Comparison of ENCODE assay signal across 1 cellular context in genomic region chr21:33290441-33290840, GRCh38.
TF ChIP-seq lines count a peak whose summit lies in the region.

No MANE protein-coding gene starts in this region.

TF ChIP-seq in H1, 55 proteins besides CTCF, POLR2A, EP300 and RAD21 (continued from another document):
- TF ChIP-seq EGR1 (IDR thresholded peaks at IDR 0.05; ENCODE audit: borderline replicate concordance, low read depth, low read length) (no peak), SRF (IDR thresholded peaks at IDR 0.05; ENCODE audit: low read depth, low read length) (no peak), KDM5A (IDR thresholded peaks at IDR 0.05; ENCODE audit: low read length) (no peak), ATF2 (IDR thresholded peaks at IDR 0.05; ENCODE audit: low read length) (no peak), TBP (IDR thresholded peaks at IDR 0.05; ENCODE audit: low read depth, low read length) (no peak), GABPA (IDR thresholded peaks at IDR 0.05; ENCODE audit: borderline replicate concordance, insufficient read depth, low read length) (no peak), ASH2L (IDR thresholded peaks at IDR 0.05; ENCODE audit: low read length) (no peak), NANOG (IDR thresholded peaks at IDR 0.05; ENCODE audit: insufficient read depth, low read depth, low read length, poor library complexity, severe bottlenecking) (no peak)
TF ChIP-seq in H1: peak in this region for 0.
